ENCODE assay signal across 1 cellular context in the genomic region with DNA sequence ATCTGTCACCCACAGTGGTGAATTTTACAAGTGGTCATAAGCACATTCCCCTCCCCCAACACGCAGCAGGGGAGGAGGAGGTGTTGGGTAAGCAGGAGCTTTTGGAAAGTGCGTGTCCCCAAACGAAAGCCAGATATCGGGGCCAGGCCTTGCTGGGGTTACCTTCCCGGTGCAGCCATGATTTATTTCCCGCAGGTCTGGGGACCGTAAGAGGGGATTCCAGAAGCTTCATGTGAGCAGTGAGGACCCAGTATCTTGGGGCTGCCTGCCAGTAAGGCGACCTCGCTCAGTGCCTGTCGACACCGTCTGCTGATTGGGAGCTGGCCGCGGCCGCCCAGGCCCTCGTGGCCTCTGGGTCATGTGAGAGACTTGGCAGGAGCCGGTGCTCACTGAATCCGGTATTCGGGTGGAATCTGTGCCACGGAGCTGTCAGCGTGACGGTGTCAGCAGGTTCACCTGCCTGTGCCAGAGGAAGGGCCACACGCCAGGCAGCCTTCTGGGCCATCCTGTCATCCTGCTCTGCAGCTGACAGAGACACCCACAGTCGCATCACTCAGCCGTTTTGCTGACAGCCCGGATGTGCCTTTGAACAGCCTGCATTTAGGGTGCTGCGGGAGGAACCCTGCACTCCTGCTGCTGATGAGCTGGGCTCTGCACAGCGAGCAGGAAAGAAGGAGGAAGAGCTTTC.
TF ChIP-seq lines count a peak whose summit lies in the region.

No MANE protein-coding gene starts in this region.

TF ChIP-seq in K562, 482 proteins besides CTCF, POLR2A, EP300 and RAD21 (continued from another document):
- TF ChIP-seq L3MBTL2 (IDR thresholded peaks at IDR 0.05) (peak; percentile 93), CEBPB (tag; IDR thresholded peaks at IDR 0.05) (peak; percentile 82), EWSR1 (IDR thresholded peaks at IDR 0.05; ENCODE audit: borderline replicate concordance, low read depth, partially characterized antibody) (no peak), ETV1 (tag; conservative IDR thresholded peaks at IDR 0.05; ENCODE audit: low read depth) (peak; percentile 32; the same call in 1 of the 2 replicates), EHMT2 (IDR thresholded peaks at IDR 0.05) (no peak), JUNB (CRISPR knock-in tag; conservative IDR thresholded peaks at IDR 0.05) (no peak)
- TF ChIP-seq, protein P1, sequence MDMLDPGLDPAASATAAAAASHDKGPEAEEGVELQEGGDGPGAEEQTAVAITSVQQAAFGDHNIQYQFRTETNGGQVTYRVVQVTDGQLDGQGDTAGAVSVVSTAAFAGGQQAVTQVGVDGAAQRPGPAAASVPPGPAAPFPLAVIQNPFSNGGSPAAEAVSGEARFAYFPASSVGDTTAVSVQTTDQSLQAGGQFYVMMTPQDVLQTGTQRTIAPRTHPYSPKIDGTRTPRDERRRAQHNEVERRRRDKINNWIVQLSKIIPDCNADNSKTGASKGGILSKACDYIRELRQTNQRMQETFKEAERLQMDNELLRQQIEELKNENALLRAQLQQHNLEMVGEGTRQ (CRISPR knock-in tag; IDR thresholded peaks at IDR 0.05) = peak; percentile 56
- TF ChIP-seq, protein P2, sequence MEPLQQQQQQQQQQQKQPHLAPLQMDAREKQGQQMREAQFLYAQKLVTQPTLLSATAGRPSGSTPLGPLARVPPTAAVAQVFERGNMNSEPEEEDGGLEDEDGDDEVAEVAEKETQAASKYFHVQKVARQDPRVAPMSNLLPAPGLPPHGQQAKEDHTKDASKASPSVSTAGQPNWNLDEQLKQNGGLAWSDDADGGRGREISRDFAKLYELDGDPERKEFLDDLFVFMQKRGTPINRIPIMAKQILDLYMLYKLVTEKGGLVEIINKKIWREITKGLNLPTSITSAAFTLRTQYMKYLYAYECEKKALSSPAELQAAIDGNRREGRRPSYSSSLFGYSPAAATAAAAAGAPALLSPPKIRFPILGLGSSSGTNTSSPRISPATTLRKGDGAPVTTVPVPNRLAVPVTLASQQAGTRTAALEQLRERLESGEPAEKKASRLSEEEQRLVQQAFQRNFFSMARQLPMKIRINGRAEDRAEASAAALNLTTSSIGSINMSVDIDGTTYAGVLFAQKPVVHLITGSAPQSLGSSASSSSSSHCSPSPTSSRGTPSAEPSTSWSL (CRISPR knock-in tag; IDR thresholded peaks at IDR 0.05; ENCODE audit: borderline replicate concordance) = 0 out of 2 replicates have a peak, but pooled peaks have one; percentile 17
- TF ChIP-seq, protein P3, sequence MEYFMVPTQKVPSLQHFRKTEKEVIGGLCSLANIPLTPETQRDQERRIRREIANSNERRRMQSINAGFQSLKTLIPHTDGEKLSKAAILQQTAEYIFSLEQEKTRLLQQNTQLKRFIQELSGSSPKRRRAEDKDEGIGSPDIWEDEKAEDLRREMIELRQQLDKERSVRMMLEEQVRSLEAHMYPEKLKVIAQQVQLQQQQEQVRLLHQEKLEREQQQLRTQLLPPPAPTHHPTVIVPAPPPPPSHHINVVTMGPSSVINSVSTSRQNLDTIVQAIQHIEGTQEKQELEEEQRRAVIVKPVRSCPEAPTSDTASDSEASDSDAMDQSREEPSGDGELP (CRISPR knock-in tag; IDR thresholded peaks at IDR 0.05; ENCODE audit: borderline replicate concordance) = peak; percentile 73
